ENCODE assay signal across 2 cellular contexts in genomic region chr7:95421847-95422444, GRCh38.
TF ChIP-seq lines count a peak whose summit lies in the region.

No MANE protein-coding gene starts in this region.

TF ChIP-seq in SK-N-SH treated with all-trans-retinoic acid at 6 μM for 48 hours, 23 proteins besides CTCF, POLR2A, EP300 and RAD21 (continued from another document):
- no peak for TF ChIP-seq ARNTL (CRISPR knock-in tag; IDR thresholded peaks at IDR 0.05; ENCODE audit: borderline replicate concordance, low read depth)

TF ChIP-seq in SK-N-SH, 30 proteins besides CTCF, POLR2A, EP300 and RAD21 (continued from another document):
- TF ChIP-seq MXI1 (IDR thresholded peaks at IDR 0.05; ENCODE audit: low read depth, low read length) (no peak), JUND (IDR thresholded peaks at IDR 0.05) (no peak), USF1 (IDR thresholded peaks at IDR 0.05; ENCODE audit: borderline replicate concordance, low read depth) (no peak), TEAD4 (IDR thresholded peaks at IDR 0.05; ENCODE audit: borderline replicate concordance, insufficient read depth) (no peak), NRF1 (IDR thresholded peaks at IDR 0.05; ENCODE audit: low read depth, low read length) (no peak), IRF3 (IDR thresholded peaks at IDR 0.05; ENCODE audit: low read depth, low read length) (no peak), MEF2A (IDR thresholded peaks at IDR 0.05; ENCODE audit: borderline replicate concordance, low read depth) (no peak)
